Comparison of ENCODE assay signal across 1 cellular context in the genomic region with DNA sequence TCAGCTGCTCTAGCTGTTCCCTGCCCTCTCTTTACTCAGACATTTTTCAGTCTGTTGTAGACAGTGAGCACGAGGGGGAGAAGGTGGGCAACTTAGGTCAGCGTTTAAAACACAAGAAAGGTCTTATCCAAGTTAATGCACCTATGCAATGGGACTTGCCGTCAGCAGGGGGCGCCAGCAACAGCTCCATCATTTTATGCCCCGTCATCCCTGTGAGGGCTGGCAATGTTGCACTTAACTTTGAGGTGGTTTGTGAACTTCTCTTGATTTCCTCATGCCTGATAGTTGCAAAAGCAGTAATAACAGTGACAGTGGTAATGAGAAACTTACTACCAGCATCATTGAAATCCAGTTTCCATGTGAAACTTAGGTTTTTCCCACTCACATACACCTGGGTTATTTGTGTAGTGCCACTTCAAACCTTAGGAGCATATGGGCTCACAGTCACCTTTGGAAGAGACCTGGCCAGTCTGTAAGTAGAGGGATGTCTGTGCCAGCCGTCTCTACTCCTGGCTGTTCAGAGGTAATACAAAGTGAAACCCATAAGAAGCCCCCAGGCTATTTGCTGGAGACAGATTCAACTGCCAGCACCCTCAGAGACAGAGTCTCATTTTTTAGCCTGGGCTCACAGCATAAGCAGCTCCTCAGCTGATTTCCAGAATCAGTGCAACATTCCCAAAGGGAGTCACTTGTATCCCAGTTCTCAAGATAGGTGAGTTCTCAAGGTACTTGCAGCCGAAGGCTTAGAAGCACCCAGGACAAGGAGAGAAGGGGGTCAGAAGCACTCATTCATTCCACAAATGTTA.
TF ChIP-seq lines count a peak whose summit lies in the region.

No MANE protein-coding gene starts in this region.

TF ChIP-seq in Ishikawa, 13 proteins besides CTCF, POLR2A, EP300 and RAD21 (continued from another document):
- TF ChIP-seq MAX (IDR thresholded peaks at IDR 0.05): no peak
